ENCODE assay signal across 9 cellular contexts in the genomic region with DNA sequence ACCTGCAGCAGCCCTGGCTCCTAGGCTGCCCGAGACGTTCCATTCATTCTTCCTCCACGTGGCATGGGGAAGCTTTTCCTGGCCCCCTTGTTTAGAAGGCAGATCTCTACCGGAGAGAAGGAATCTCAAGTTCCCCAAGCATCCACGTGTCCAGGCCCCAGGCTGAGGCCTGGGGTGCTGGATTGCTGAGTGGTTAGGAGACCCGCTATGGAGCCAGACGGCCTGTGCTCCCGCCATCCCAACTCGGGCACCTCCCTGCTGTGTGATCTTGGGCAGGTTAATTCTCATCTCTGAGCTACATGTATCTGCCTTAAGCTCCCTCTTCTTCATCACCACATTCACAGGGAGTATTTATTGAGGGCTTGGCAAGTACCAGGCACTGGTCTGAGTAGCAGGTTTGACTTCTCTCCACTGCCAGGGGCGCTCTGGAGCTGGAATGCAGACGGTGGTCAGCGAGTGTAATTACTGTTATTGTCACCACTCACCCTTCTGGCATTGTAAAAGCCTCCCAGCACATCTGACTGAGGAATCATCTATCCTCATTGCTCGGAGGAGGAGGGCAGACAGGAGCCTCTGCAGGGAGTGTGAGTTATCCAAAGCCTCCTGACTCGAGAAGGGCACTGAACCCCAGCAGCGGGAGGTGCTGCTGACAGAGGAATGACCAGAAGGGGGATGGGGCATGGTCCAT. TPM values are rescaled to one million over a fixed set of nuclear protein-coding genes. Genes with fewer than 3 reads are reported as not detected.
A peak's percentile ranks its signal among the peaks of the same experiment; 100 is the strongest.
DNase-seq lines count a peak whose midpoint lies in the region; ATAC-seq and TF ChIP-seq lines count a peak whose summit lies in the region.
"Had no signal": no experiment of that assay in that cellular context is flagged by ENCODE, and none has a peak within 500 bp of the region (broad histone marks: within the 10 kb centered on the region; RNA-seq: fewer than 3 reads in every experiment).

No MANE protein-coding gene starts in this region.

- H3K4me1 Mint-ChIP-seq in CD4-positive, CD25-positive, alpha-beta regulatory T cell: peaks cover 0 to 6% (median 3%) of the 10 kb centered on the region in 4 donors
- H3K4me1 Mint-ChIP-seq in endodermal cell (peaks cover 20% of the 10 kb centered on the region), nephron progenitor cell (peaks cover 83% of the 10 kb centered on the region), natural killer cell (peaks cover 25 to 38% of the 10 kb centered on the region in 2 donors)
- H3K4me1 Mint-ChIP-seq in activated CD8-positive, alpha-beta T cell treated with anti-CD3 and anti-CD28 coated beads, Interleukin-2, amount 10 ng/mL, durations not matched to agents 7 days and 5 days (ENCODE audit: low read depth): peaks cover 27% of the 10 kb centered on the region

- H3K9ac ChIP-seq in NT2/D1 (ENCODE audit: insufficient read length, low read depth) (peak overlapping the region; percentile 47), endodermal cell (ENCODE audit: extremely low read depth, low read length, poor library complexity, severe bottlenecking) (no peak overlapping the region)

- intact Hi-C loops in natural killer cell (cut with micrococcal nuclease): no loop called here

- peak overlapping the region in 2 of 3 donors; percentile 51 to 82 for H3K27ac Mint-ChIP-seq in CD4-positive, CD25-positive, alpha-beta regulatory T cell
- H3K27ac Mint-ChIP-seq in endodermal cell (no peak overlapping the region), nephron progenitor cell (peak overlapping the region; percentile 60), natural killer cell (peak overlapping the region in 1 of 2 donors; percentile 47)
- H3K27ac Mint-ChIP-seq in activated CD8-positive, alpha-beta T cell treated with anti-CD3 and anti-CD28 coated beads, Interleukin-2, amount 10 ng/mL, durations not matched to agents 7 days and 5 days: no peak overlapping the region

- no peaks in the 10 kb centered on the region for H3K36me3 Mint-ChIP-seq in CD4-positive, CD25-positive, alpha-beta regulatory T cell
- no peaks in the 10 kb centered on the region for H3K36me3 Mint-ChIP-seq in endodermal cell (ENCODE audit: low read depth)
- H3K36me3 Mint-ChIP-seq in nephron progenitor cell (ENCODE audit: low read depth): no peaks in the 10 kb centered on the region
- H3K36me3 Mint-ChIP-seq in natural killer cell: no peaks in the 10 kb centered on the region
- H3K36me3 Mint-ChIP-seq in activated CD8-positive, alpha-beta T cell treated with anti-CD3 and anti-CD28 coated beads, Interleukin-2, amount 10 ng/mL, durations not matched to agents 7 days and 5 days (ENCODE audit: low read depth): no peaks in the 10 kb centered on the region

- no peaks in the 10 kb centered on the region for H3K4me1 ChIP-seq in CD4-positive, CD25-positive, alpha-beta regulatory T cell (ENCODE audit: control insufficient read depth, insufficient read depth, low read length, poor library complexity, severe bottlenecking)
- peaks cover 77% of the 10 kb centered on the region for H3K4me1 ChIP-seq in NT2/D1 (ENCODE audit: insufficient read depth, insufficient read length)
- H3K4me1 ChIP-seq in endodermal cell (ENCODE audit: control insufficient read depth, insufficient read depth, low read length): peaks cover 2% of the 10 kb centered on the region

- no peaks in the 10 kb centered on the region for H3K27me3 ChIP-seq in CD4-positive, CD25-positive, alpha-beta regulatory T cell (ENCODE audit: control insufficient read depth, insufficient read depth, low read length)
- H3K27me3 ChIP-seq in NT2/D1 (ENCODE audit: insufficient read depth, insufficient read length) (no peaks in the 10 kb centered on the region), endodermal cell (ENCODE audit: control insufficient read depth, insufficient read depth, low read length, poor library complexity, severe bottlenecking) (no peaks in the 10 kb centered on the region)

- no peak for DNase-seq in CD4-positive, CD25-positive, alpha-beta regulatory T cell
- DNase-seq in NT2/D1 (ENCODE audit: low read depth, low spot score) (peak; percentile 59), endodermal cell (peak; percentile 88), nephron progenitor cell (peak; percentile 50), natural killer cell (no peak)
- DNase-seq in activated CD8-positive, alpha-beta T cell treated with anti-CD3 and anti-CD28 coated beads, Interleukin-2, amount 10 ng/mL, durations not matched to agents 7 days and 5 days: no peak
- DNase-seq: KG1 had no signal

- no peaks in the 10 kb centered on the region for H3K36me3 ChIP-seq in CD4-positive, CD25-positive, alpha-beta regulatory T cell (ENCODE audit: control insufficient read depth, insufficient read depth, low read length)
- H3K36me3 ChIP-seq in NT2/D1 (ENCODE audit: insufficient read depth, insufficient read length, low read length) (no peaks in the 10 kb centered on the region), endodermal cell (ENCODE audit: control insufficient read depth, insufficient read depth, low read length) (no peaks in the 10 kb centered on the region)

- CTCF ChIA-PET in activated CD8-positive, alpha-beta T cell treated with anti-CD3 and anti-CD28 coated beads, Interleukin-2, amount 10 ng/mL, durations not matched to agents 7 days and 5 days (lab: Charles Lee): interaction anchor here (1.5 to 2.5 kb wide), 3 partner anchors 17 to 36 kb away, joined by 6 to 11 read pairs (median 8); no protein-coding TSS in a partner anchor

- POLR2A ChIA-PET in activated CD8-positive, alpha-beta T cell treated with anti-CD3 and anti-CD28 coated beads, Interleukin-2, amount 10 ng/mL, durations not matched to agents 7 days and 5 days (lab: Charles Lee): no interaction called here

- no peaks in the 10 kb centered on the region for H3K9me3 ChIP-seq in CD4-positive, CD25-positive, alpha-beta regulatory T cell (ENCODE audit: control insufficient read depth in 2 of 2, low read length in 2 of 2)
- no peaks in the 10 kb centered on the region for H3K9me3 ChIP-seq in NT2/D1 (ENCODE audit: insufficient read depth, low read length)
- H3K9me3 ChIP-seq in endodermal cell (ENCODE audit: control insufficient read depth, low read length): no peaks in the 10 kb centered on the region

- no peak overlapping the region for H3K4me3 ChIP-seq in CD4-positive, CD25-positive, alpha-beta regulatory T cell (ENCODE audit: low read depth, low read length)
- H3K4me3 ChIP-seq in NT2/D1 (ENCODE audit: insufficient read length, low read depth) (no peak overlapping the region), endodermal cell (ENCODE audit: low read length) (no peak overlapping the region)

- ATAC-seq in CD4-positive, CD25-positive, alpha-beta regulatory T cell (ENCODE audit: low read depth in 2 of 2): no peak
- ATAC-seq in HG03108 (IDR thresholded peaks at IDR 0.05; ENCODE audit: unreplicated experiment) (no peak), natural killer cell (no peak), esophagus mucosa (no peak)
- ATAC-seq in activated CD8-positive, alpha-beta T cell treated with anti-CD3 and anti-CD28 coated beads, Interleukin-2, amount 10 ng/mL, durations not matched to agents 7 days and 5 days: no peak

- TF ChIP-seq CTCF in endodermal cell (conservative IDR thresholded peaks at IDR 0.05) (peak; percentile 66), nephron progenitor cell (IDR thresholded peaks at IDR 0.05) (peak; percentile 21), natural killer cell (IDR thresholded peaks at IDR 0.05) (no peak)

- H3K9me3 Mint-ChIP-seq in CD4-positive, CD25-positive, alpha-beta regulatory T cell: no peaks in the 10 kb centered on the region
- H3K9me3 Mint-ChIP-seq in endodermal cell: no peaks in the 10 kb centered on the region
- H3K9me3 Mint-ChIP-seq in nephron progenitor cell: no peaks in the 10 kb centered on the region
- H3K9me3 Mint-ChIP-seq in natural killer cell: no peaks in the 10 kb centered on the region
- H3K9me3 Mint-ChIP-seq in activated CD8-positive, alpha-beta T cell treated with anti-CD3 and anti-CD28 coated beads, Interleukin-2, amount 10 ng/mL, durations not matched to agents 7 days and 5 days (ENCODE audit: insufficient read depth): no peaks in the 10 kb centered on the region

- H3K27ac ChIP-seq in CD4-positive, CD25-positive, alpha-beta regulatory T cell (ENCODE audit: insufficient read depth, low read length, poor library complexity, severe bottlenecking): no peak overlapping the region
- peak overlapping the region; percentile 81 for H3K27ac ChIP-seq in endodermal cell (ENCODE audit: low read depth, low read length)

- H3K27me3 Mint-ChIP-seq in CD4-positive, CD25-positive, alpha-beta regulatory T cell: peaks cover 26% of the 10 kb centered on the region
- H3K27me3 Mint-ChIP-seq in endodermal cell (ENCODE audit: insufficient read depth) (peaks cover 4% of the 10 kb centered on the region), nephron progenitor cell (ENCODE audit: low read depth, poor library complexity) (peaks cover 3% of the 10 kb centered on the region), natural killer cell (ENCODE audit: low read depth in 2 of 2) (peaks cover 0 to 12% of the 10 kb centered on the region in 2 donors)
- peaks cover 18% of the 10 kb centered on the region for H3K27me3 Mint-ChIP-seq in activated CD8-positive, alpha-beta T cell treated with anti-CD3 and anti-CD28 coated beads, Interleukin-2, amount 10 ng/mL, durations not matched to agents 7 days and 5 days (ENCODE audit: low read depth)

- 37 to 59% methylated on average over 4 to 15 of the region's 15 CpGs for WGBS in endodermal cell (ENCODE audit: insufficient coverage in 1 of 2, insufficient read length in 1 of 2), 2 experiments

- no peak overlapping the region for H3K4me3 Mint-ChIP-seq in CD4-positive, CD25-positive, alpha-beta regulatory T cell
- no peak overlapping the region for H3K4me3 Mint-ChIP-seq in endodermal cell
- H3K4me3 Mint-ChIP-seq in nephron progenitor cell: peak overlapping the region; percentile 55
- H3K4me3 Mint-ChIP-seq in natural killer cell: no peak overlapping the region
- no peak overlapping the region for H3K4me3 Mint-ChIP-seq in activated CD8-positive, alpha-beta T cell treated with anti-CD3 and anti-CD28 coated beads, Interleukin-2, amount 10 ng/mL, durations not matched to agents 7 days and 5 days

RNA-seq across cellular contexts. Expression of a gene that starts 1.1 kb away (rescaled TPM):
- 1.2 TPM for total RNA-seq in CD4-positive, CD25-positive, alpha-beta regulatory T cell
- polyA plus RNA-seq in CD4-positive, CD25-positive, alpha-beta regulatory T cell: under 1 TPM in 3 of 4 donors, not detected in 1; 0.16 to 0.48 (median 0.33) TPM
- total RNA-seq in endodermal cell: under 1 TPM; 0.64 TPM
- polyA plus RNA-seq in endodermal cell (2013, experiment 1 of 2): 122 TPM
- polyA plus RNA-seq in endodermal cell (2013, experiment 2 of 2): 97.9 TPM
- 100 to 1,000 TPM; 830 to 949 (median 858) TPM for total RNA-seq in natural killer cell
- total RNA-seq in esophagus mucosa: 93.7 TPM
- total RNA-seq in activated CD8-positive, alpha-beta T cell treated with anti-CD3 and anti-CD28 coated beads, Interleukin-2, amount 10 ng/mL, durations not matched to agents 7 days and 5 days: 1 to 10 TPM; 3.3 to 3.7 TPM

RNA-seq across cellular contexts. Expression of a gene that starts 40.8 kb away (rescaled TPM):
- 0.32 TPM for total RNA-seq in CD4-positive, CD25-positive, alpha-beta regulatory T cell
- polyA plus RNA-seq in CD4-positive, CD25-positive, alpha-beta regulatory T cell: not detected
- total RNA-seq in endodermal cell (not detected), natural killer cell (10 to 100 TPM; 16.6 to 57.3 (median 20.7) TPM), esophagus mucosa (0.84 TPM)
- 0.39 TPM for polyA plus RNA-seq in endodermal cell (2013, experiment 1 of 2)
- 0.21 TPM for polyA plus RNA-seq in endodermal cell (2013, experiment 2 of 2)
- total RNA-seq in activated CD8-positive, alpha-beta T cell treated with anti-CD3 and anti-CD28 coated beads, Interleukin-2, amount 10 ng/mL, durations not matched to agents 7 days and 5 days: under 1 TPM in 1 of 2 experiments, not detected in 1; 0.13 TPM

Comparison
In these comparisons a context has a peak if more than half of its experiments do, and no peak if none do; other contexts are left out.
1. DNase-seq: peak in NT2/D1 (single experiment), endodermal cell (single experiment) and nephron progenitor cell (single experiment); none in CD4-positive, CD25-positive, alpha-beta regulatory T cell (0 of 3), natural killer cell (single experiment) and activated CD8-positive, alpha-beta T cell treated with anti-CD3 and anti-CD28 coated beads, Interleukin-2, amount 10 ng/mL, durations not matched to agents 7 days and 5 days (single experiment).
2. H3K27ac Mint-ChIP-seq: peak in CD4-positive, CD25-positive, alpha-beta regulatory T cell (2 of 3) and nephron progenitor cell (single experiment); none in endodermal cell (single experiment) and activated CD8-positive, alpha-beta T cell treated with anti-CD3 and anti-CD28 coated beads, Interleukin-2, amount 10 ng/mL, durations not matched to agents 7 days and 5 days (single experiment).
3. RNA of a gene that starts 1.1 kb away (total RNA-seq): 830 to 949 TPM in natural killer cell and 93.7 TPM in esophagus mucosa (single experiment); 3.3 to 3.7 TPM in activated CD8-positive, alpha-beta T cell treated with anti-CD3 and anti-CD28 coated beads, Interleukin-2, amount 10 ng/mL, durations not matched to agents 7 days and 5 days, 1.2 TPM in CD4-positive, CD25-positive, alpha-beta regulatory T cell (single experiment) and 0.64 TPM in endodermal cell; every median in the first group is over 10 times any median in the second.